ENCODE assay signal across 9 cellular contexts in genomic region chr6:154352898-154353585, GRCh38. TPM values are rescaled to one million over a fixed set of nuclear protein-coding genes. Genes with fewer than 3 reads are reported as not detected.
DNase-seq lines count a peak whose midpoint lies in the region; ATAC-seq and TF ChIP-seq lines count a peak whose summit lies in the region.
"Had no signal": no experiment of that assay in that cellular context is flagged by ENCODE, and none has a peak within 500 bp of the region (broad histone marks: within the 10 kb centered on the region; RNA-seq: fewer than 3 reads in every experiment).

No MANE protein-coding gene starts in this region.

- H3K36me3 ChIP-seq in GM23338 (ENCODE audit: insufficient read depth) (no peaks in the 10 kb centered on the region), testis (ENCODE audit: low read depth, missing control alignments) (no peaks in the 10 kb centered on the region)

- H3K4me3 Mint-ChIP-seq in GM23338: no peak overlapping the region

- H3K27me3 ChIP-seq in GM23338 (ENCODE audit: insufficient read depth) (no peaks in the 10 kb centered on the region), testis (no peaks in the 10 kb centered on the region)

- H3K9me3 ChIP-seq in testis: no peaks in the 10 kb centered on the region

- no peaks in the 10 kb centered on the region for H3K36me3 Mint-ChIP-seq in GM23338 (ENCODE audit: low read depth)

- no peaks in the 10 kb centered on the region for H3K9me2 ChIP-seq in GM23338 (ENCODE audit: insufficient read depth)

- H3K4me1 ChIP-seq in GM23338 (ENCODE audit: insufficient read depth): no peaks in the 10 kb centered on the region
- no peaks in the 10 kb centered on the region for H3K4me1 ChIP-seq in testis

- no peaks in the 10 kb centered on the region for H3K27me3 Mint-ChIP-seq in GM23338 (ENCODE audit: insufficient read depth, low read depth, poor library complexity)

- H3K4me1 Mint-ChIP-seq in GM23338: no peaks in the 10 kb centered on the region

- H3F3A ChIP-seq in GM23338 (replicated peaks; ENCODE audit: low read depth): no peaks in the 10 kb centered on the region

- no peaks in the 10 kb centered on the region for H4K20me1 ChIP-seq in GM23338 (replicated peaks; ENCODE audit: insufficient read depth)

- H3K9me3 Mint-ChIP-seq in GM23338: no peaks in the 10 kb centered on the region; the same call in 2 of the 3 replicates

- intact Hi-C loops in testis (cut with DNase I; ENCODE audit: low total_unique reads): no loop called here

- H3K4me2 ChIP-seq in GM23338: no peak overlapping the region

- no peak for ATAC-seq in GM23338
- ATAC-seq: SK-N-SH treated with all-trans-retinoic acid at 6 μM for 48 hours had no signal

- WGBS in testis, 2 donors: 93% methylated on average over 15 of the region's 15 CpGs

- H3K4me3 ChIP-seq in GM23338 (no peak overlapping the region), testis (no peak overlapping the region)

- H2AFZ ChIP-seq in GM23338: peak overlapping the region; percentile 14; the same call in 1 of the 2 replicates

- TF ChIP-seq POLR2A in testis (IDR thresholded peaks at IDR 0.05): no peak

- no peaks in the 10 kb centered on the region for H3K79me2 ChIP-seq in GM23338 (replicated peaks; ENCODE audit: insufficient read depth)

- H3K27ac ChIP-seq in GM23338 (ENCODE audit: low read depth) (no peak overlapping the region), testis (no peak overlapping the region)

- no peak overlapping the region for H3K27ac Mint-ChIP-seq in GM23338

- peak; percentile 10 for DNase-seq in NK-92 treated with Interleukin-12 subunit alpha and Interleukin-12 subunit beta, amount 100 ng/mL, for 24 hours (lab: John Stamatoyannopoulos, UW)
- no peak for DNase-seq in NK-92 (lab: John Stamatoyannopoulos, UW; ENCODE audit: unreplicated experiment)
- DNase-seq in GM23338 (ENCODE audit: low spot score): no peak
- DNase-seq in MV-4-11 (lab: John Stamatoyannopoulos, UW): peak; percentile 52
- peak; percentile 7 for DNase-seq in stimulated activated CD8-positive, alpha-beta memory T cell treated with anti-CD3 and anti-CD28 coated beads, Interleukin-12 subunit alpha, Interleukin-12 subunit beta, amount 100 ng/mL, for 24 hours (ENCODE audit: extremely low read depth)
- DNase-seq in testis: no peak
- no peak for DNase-seq in NCI-H2171 (lab: John Stamatoyannopoulos, UW)
- DNase-seq in NCI-H510A (lab: John Stamatoyannopoulos, UW): no peak

- TF ChIP-seq CTCF in GM23338 (conservative IDR thresholded peaks at IDR 0.05; ENCODE audit: low read depth in 2 of 2) (no peak), testis (IDR thresholded peaks at IDR 0.05) (no peak)

TF ChIP-seq in GM23338, 12 proteins besides CTCF, POLR2A, EP300 and RAD21 (continues in another document):
- TF ChIP-seq ZNF114 (CRISPR knock-in tag; IDR thresholded peaks at IDR 0.05) (no peak), ZNF462 (CRISPR knock-in tag; IDR thresholded peaks at IDR 0.05) (no peak), POLR2AphosphoS5 (IDR thresholded peaks at IDR 0.05; ENCODE audit: low read depth) (no peak), ZNF331 (CRISPR knock-in tag; IDR thresholded peaks at IDR 0.05; ENCODE audit: low read depth) (no peak), EZH2phosphoT487 (IDR thresholded peaks at IDR 0.05; ENCODE audit: unreplicated experiment) (no peak), ETS1 (IDR thresholded peaks at IDR 0.05) (no peak), JUNB (IDR thresholded peaks at IDR 0.05; ENCODE audit: unreplicated experiment) (no peak), STAT1 (IDR thresholded peaks at IDR 0.05; ENCODE audit: unreplicated experiment) (no peak), CREB1 (CRISPR knock-in tag; IDR thresholded peaks at IDR 0.05; ENCODE audit: low read depth) (no peak), NANOG (IDR thresholded peaks at IDR 0.05; ENCODE audit: borderline replicate concordance) (no peak)

RNA-seq across cellular contexts. Expression of gene IPCEF1, which starts 3.6 kb away (rescaled TPM):
- 0.27 and 1.8 TPM in 2 replicates for total RNA-seq in GM23338 (2014; rRNA removed; shearing (Covaris generic))
- 0.15 and 0.37 TPM in 2 replicates for polyA plus RNA-seq in GM23338 (2016; fragmentation: Nextera tagmentation; extraction: Ambion mirVana)
- total RNA-seq in testis: 1 to 10 TPM; 3.6 to 4.8 TPM
- 4.2 TPM for polyA plus RNA-seq in testis (ENCODE audit: insufficient read depth, low read depth, low replicate concordance)

Comparison
In these comparisons a context has a peak if more than half of its experiments do, and no peak if none do; other contexts are left out.
1. DNase-seq: peak in NK-92 treated with Interleukin-12 subunit alpha and Interleukin-12 subunit beta, amount 100 ng/mL, for 24 hours (single experiment), MV-4-11 (single experiment) and stimulated activated CD8-positive, alpha-beta memory T cell treated with anti-CD3 and anti-CD28 coated beads, Interleukin-12 subunit alpha, Interleukin-12 subunit beta, amount 100 ng/mL, for 24 hours (single experiment); none in NK-92 (single experiment), GM23338 (single experiment), testis (single experiment), NCI-H2171 (single experiment) and NCI-H510A (single experiment).